In genomic region chr1:154866257-154866994, GRCh38 we compare ENCODE assay signal across 1 cellular context.
A peak's percentile ranks its signal among the peaks of the same experiment; 100 is the strongest.
TF ChIP-seq lines count a peak whose summit lies in the region.

No MANE protein-coding gene starts in this region.

TF ChIP-seq in K562, 482 proteins besides CTCF, POLR2A, EP300 and RAD21 (continued from another document and continues in another):
- no peak for TF ChIP-seq E2F6 (IDR thresholded peaks at IDR 0.05; ENCODE audit: borderline replicate concordance in 1 of 2, extremely low read depth in 1 of 2, insufficient read depth in 1 of 2, insufficient read length in 1 of 2, low read depth in 1 of 2, low read length in 1 of 2, poor library complexity in 1 of 2, severe bottlenecking in 1 of 2)
- TF ChIP-seq ZNF175 (CRISPR knock-in tag; IDR thresholded peaks at IDR 0.05; ENCODE audit: low read depth), result no peak
- no peak for TF ChIP-seq ZNF75A (CRISPR knock-in tag; IDR thresholded peaks at IDR 0.05)
- TF ChIP-seq DNMT1 (IDR thresholded peaks at IDR 0.05), result no peak
- TF ChIP-seq E2F8 (IDR thresholded peaks at IDR 0.05; ENCODE audit: low read depth, partially characterized antibody), result no peak
- no peak for TF ChIP-seq FOXP1 (CRISPR knock-in tag; IDR thresholded peaks at IDR 0.05)
- TF ChIP-seq PCBP2 (IDR thresholded peaks at IDR 0.05; ENCODE audit: low read depth, low read length, poor library complexity, severe bottlenecking), result no peak
- TF ChIP-seq TAF1 (IDR thresholded peaks at IDR 0.05; ENCODE audit: control insufficient read depth, extremely low read depth, insufficient read depth, low read length, severe bottlenecking), result no peak
- no peak for TF ChIP-seq ZNF3 (CRISPR knock-in tag; IDR thresholded peaks at IDR 0.05)
- TF ChIP-seq ZNF57 (CRISPR knock-in tag; IDR thresholded peaks at IDR 0.05), result no peak
- no peak for TF ChIP-seq ZBTB33 (CRISPR knock-in tag; IDR thresholded peaks at IDR 0.05)
- no peak for TF ChIP-seq NEUROD1 (IDR thresholded peaks at IDR 0.05; ENCODE audit: borderline replicate concordance, low read depth, low read length, partially characterized antibody)
- no peak for TF ChIP-seq BCL6 (CRISPR knock-in tag; IDR thresholded peaks at IDR 0.05)
- no peak for TF ChIP-seq TAF15 (IDR thresholded peaks at IDR 0.05; ENCODE audit: low read depth, low read length)
- TF ChIP-seq U2AF2 (optimal IDR thresholded peaks at IDR 0.05; ENCODE audit: low read depth, low read length), result no peak
- no peak for TF ChIP-seq ERF (CRISPR knock-in tag; IDR thresholded peaks at IDR 0.05)
- TF ChIP-seq MLLT1 (IDR thresholded peaks at IDR 0.05), result no peak
- TF ChIP-seq HMGN3 (IDR thresholded peaks at IDR 0.05; ENCODE audit: borderline replicate concordance, extremely low read depth, insufficient read length, low read depth, low read length), result no peak
- TF ChIP-seq GTF2F1 (IDR thresholded peaks at IDR 0.05; ENCODE audit: low read depth, low read length), result no peak
- peak in 1 of 2 experiments; percentile 63; a peak in 1 of 4 replicates for TF ChIP-seq RCOR1 (IDR thresholded peaks at IDR 0.05; ENCODE audit: borderline replicate concordance in 1 of 2, low read depth in 2 of 2, low read length in 2 of 2)
- no peak for TF ChIP-seq MYBL2 (IDR thresholded peaks at IDR 0.05; ENCODE audit: low read depth)
- no peak for TF ChIP-seq MYBL2 (CRISPR knock-in tag; IDR thresholded peaks at IDR 0.05; ENCODE audit: borderline replicate concordance)
- TF ChIP-seq JUND (IDR thresholded peaks at IDR 0.05; ENCODE audit: borderline replicate concordance, low read depth, low read length), result 0 out of 2 replicates have a peak, but pooled peaks have one; percentile 15
- TF ChIP-seq JUND (tag; IDR thresholded peaks at IDR 0.05; ENCODE audit: borderline replicate concordance, low read depth, low read length), result no peak
- no peak for TF ChIP-seq HMGXB4 (CRISPR knock-in tag; IDR thresholded peaks at IDR 0.05)
- no peak for TF ChIP-seq MCM5 (IDR thresholded peaks at IDR 0.05; ENCODE audit: low read depth)
- no peak for TF ChIP-seq RFX5 (IDR thresholded peaks at IDR 0.05; ENCODE audit: low read depth, low read length)
- no peak for TF ChIP-seq MAZ (CRISPR knock-in tag; conservative IDR thresholded peaks at IDR 0.05 in 1 of 2, IDR thresholded peaks at IDR 0.05 in 1 of 2)
- no peak; the same call in 1 of the 2 replicates for TF ChIP-seq E2F1 (CRISPR knock-in tag; IDR thresholded peaks at IDR 0.05)
- no peak for TF ChIP-seq ZNF165 (CRISPR knock-in tag; IDR thresholded peaks at IDR 0.05; ENCODE audit: borderline replicate concordance)
- TF ChIP-seq E2F4 (CRISPR knock-in tag; IDR thresholded peaks at IDR 0.05; ENCODE audit: low read depth), result no peak
- TF ChIP-seq NFXL1 (CRISPR knock-in tag; IDR thresholded peaks at IDR 0.05), result no peak
- no peak for TF ChIP-seq SP1 (CRISPR knock-in tag; IDR thresholded peaks at IDR 0.05)
- TF ChIP-seq THAP12 (CRISPR knock-in tag; IDR thresholded peaks at IDR 0.05), result no peak
- no peak for TF ChIP-seq MIER1 (IDR thresholded peaks at IDR 0.05; ENCODE audit: low read depth)
- no peak for TF ChIP-seq CREB5 (CRISPR knock-in tag; IDR thresholded peaks at IDR 0.05)
- 0 out of 2 replicates have a peak, but pooled peaks have one; percentile 13 for TF ChIP-seq ATF3 (IDR thresholded peaks at IDR 0.05)
- no peak for TF ChIP-seq ATF3 (CRISPR knock-in tag; conservative IDR thresholded peaks at IDR 0.05)
- TF ChIP-seq ZNF263 (CRISPR knock-in tag; IDR thresholded peaks at IDR 0.05; ENCODE audit: borderline replicate concordance), result no peak
- TF ChIP-seq USF2 (CRISPR knock-in tag; IDR thresholded peaks at IDR 0.05), result no peak
- no peak for TF ChIP-seq NR2F6 (CRISPR knock-in tag; IDR thresholded peaks at IDR 0.05)
